ENCODE assay signal across 16 cellular contexts in genomic region chr2:234991793-234992192, GRCh38.
"Had no signal": no experiment of that assay in that cellular context is flagged by ENCODE, and none has a peak within 500 bp of the region (broad histone marks: within the 10 kb centered on the region; RNA-seq: fewer than 3 reads in every experiment).

No MANE protein-coding gene starts in this region.

- H3K4me3 ChIP-seq: right atrium auricular region, testis had no signal

- ATAC-seq: activated T-cell treated with anti-CD3 and anti-CD28 coated beads, Interleukin-2, amount 50 U/mL, for 4 hours; effector memory CD8-positive, alpha-beta T cell; left lobe of liver; natural killer cell; SK-N-SH treated with all-trans-retinoic acid at 6 μM for 48 hours had no signal

- H3K27ac ChIP-seq: brain microvascular endothelial cell, VCaP had no signal

- DNase-seq: activated CD4-positive, alpha-beta memory T cell treated with anti-CD3 and anti-CD28 coated beads for 36 hours; activated effector memory CD4-positive, alpha-beta T cell treated with Interleukin-2 at 50 U/mL for 16 hours; activated T-cell treated with anti-CD3 and anti-CD28 coated beads, Interleukin-2, amount 50 U/mL, for 4 hours; amniotic stem cell; brain microvascular endothelial cell; cerebellar nuclear complex; dermis blood vessel endothelial cell; effector memory CD8-positive, alpha-beta T cell; islet precursor cell; natural killer cell; T-helper 1 cell; testis had no signal

- H3K9me3 ChIP-seq: right atrium auricular region, testis had no signal

- H3K36me3 ChIP-seq: right atrium auricular region had no signal

- H3K27me3 ChIP-seq: brain microvascular endothelial cell, right atrium auricular region, testis had no signal
